30 cellular contexts compared by ENCODE assay signal in genomic region chr5:51018423-51018822, GRCh38.
"Had no signal": no experiment of that assay in that cellular context is flagged by ENCODE, and none has a peak within 500 bp of the region (broad histone marks: within the 10 kb centered on the region; RNA-seq: fewer than 3 reads in every experiment).

No MANE protein-coding gene starts in this region.

- H3K4me2 ChIP-seq: neural progenitor cell had no signal

- H3K4me1 Mint-ChIP-seq: immature natural killer cell; naive B cell; natural killer cell; nephron progenitor cell; neural progenitor cell; stimulated activated naive B cell treated with anti-CD40 and anti-IgM and Interleukin-4, amounts not matched to agents 10 μg/mL and 1 μg/mL and 100 μg/mL, for 72 hours had no signal

- H3K27me3 Mint-ChIP-seq: naive B cell; stimulated activated naive B cell treated with anti-CD40 and anti-IgM and Interleukin-4, amounts not matched to agents 10 μg/mL and 1 μg/mL and 100 μg/mL, for 72 hours had no signal

- H3K4me1 ChIP-seq: left ventricle myocardium inferior, neural progenitor cell, parathyroid adenoma, psoas muscle, right atrium auricular region, right lobe of liver, testis, thyroid gland, transverse colon, upper lobe of left lung had no signal

- H3K4me3 ChIP-seq: left ventricle myocardium inferior, lung, neural progenitor cell, psoas muscle, right atrium auricular region, right lobe of liver, skin epidermis, stomach, testis, thyroid gland, transverse colon, upper lobe of left lung had no signal

- H3K9ac ChIP-seq: neural progenitor cell, parathyroid adenoma had no signal

- H3K9me3 ChIP-seq: left ventricle myocardium inferior, neutrophil, psoas muscle, right atrium auricular region, right lobe of liver, stomach, testis, thyroid gland, transverse colon, upper lobe of left lung had no signal

- H3K4me3 Mint-ChIP-seq: immature natural killer cell; mesothelial cell of epicardium; naive B cell; natural killer cell; nephron progenitor cell; neural progenitor cell; stimulated activated naive B cell treated with anti-CD40 and anti-IgM and Interleukin-4, amounts not matched to agents 10 μg/mL and 1 μg/mL and 100 μg/mL, for 72 hours had no signal

- FAIRE-seq: islet of Langerhans, kidney had no signal

- H3K27ac Mint-ChIP-seq: immature natural killer cell; mesothelial cell of epicardium; naive B cell; natural killer cell; nephron progenitor cell; neural progenitor cell; stimulated activated naive B cell treated with anti-CD40 and anti-IgM and Interleukin-4, amounts not matched to agents 10 μg/mL and 1 μg/mL and 100 μg/mL, for 72 hours had no signal

- H2AFZ ChIP-seq: neural progenitor cell, parathyroid adenoma had no signal

- H3K36me3 ChIP-seq: left ventricle myocardium inferior, neural progenitor cell, neutrophil, right atrium auricular region, right lobe of liver, stomach, thyroid gland, transverse colon, upper lobe of left lung had no signal

- ATAC-seq: natural killer cell; psoas muscle; right lobe of liver; stimulated activated naive B cell treated with anti-CD40 and anti-IgM and Interleukin-4, amounts not matched to agents 10 μg/mL and 1 μg/mL and 100 μg/mL, for 72 hours; stimulated activated naive CD8-positive, alpha-beta T cell treated with anti-CD3 and anti-CD28 coated beads, Interleukin-15, Interleukin-2, amounts not matched to agents 100 U/mL and 50 U/mL, for 24 hours had no signal

- H3K79me2 ChIP-seq: parathyroid adenoma had no signal

- H3K27me3 ChIP-seq: neural progenitor cell, neutrophil, right atrium auricular region, right lobe of liver, stomach, testis, thyroid gland, transverse colon, upper lobe of left lung had no signal

- H3K36me3 Mint-ChIP-seq: immature natural killer cell; mesothelial cell of epicardium; naive B cell; natural killer cell; neural progenitor cell; stimulated activated naive B cell treated with anti-CD40 and anti-IgM and Interleukin-4, amounts not matched to agents 10 μg/mL and 1 μg/mL and 100 μg/mL, for 72 hours had no signal

- H3K27ac ChIP-seq: left ventricle myocardium inferior, neural progenitor cell, neutrophil, parathyroid adenoma, psoas muscle, right atrium auricular region, right lobe of liver, skin epidermis, stomach, testis, thyroid gland, transverse colon, upper lobe of left lung had no signal

- DNase-seq: hypothalamus; immature natural killer cell; kidney; left ventricle myocardium inferior; mesendoderm; naive B cell; natural killer cell; nephron progenitor cell; occipital lobe; psoas muscle; right lobe of liver; stimulated activated CD4-positive, alpha-beta T cell treated with anti-CD3 and anti-CD28 coated beads, Interleukin-12 subunit alpha, Interleukin-12 subunit beta, amount 100 ng/mL, for 4 hours; stimulated activated CD4-positive, alpha-beta T cell treated with anti-CD3 and anti-CD28 coated beads, Interleukin-15, amount 100 ng/mL, for 24 hours; stimulated activated CD4-positive, alpha-beta T cell treated with anti-CD3 and anti-CD28 coated beads, Interleukin-2, amount 100 ng/mL, for 24 hours; stimulated activated CD4-positive, alpha-beta T cell treated with anti-CD3 and anti-CD28 coated beads, Interleukin-4, amount 100 ng/mL, for 1 hour; stimulated activated naive B cell treated with anti-CD40 and anti-IgM and Interleukin-4, amounts not matched to agents 10 μg/mL and 1 μg/mL and 100 μg/mL, for 72 hours; stimulated activated naive CD8-positive, alpha-beta T cell treated with anti-CD3 and anti-CD28 coated beads, Interleukin-15, Interleukin-2, amounts not matched to agents 100 U/mL and 50 U/mL, for 24 hours; stomach; testis; thyroid gland; transverse colon; upper lobe of left lung had no signal
